8 cellular contexts compared by ENCODE assay signal in genomic region chr17:17712268-17712924, GRCh38. TPM values are rescaled to one million over a fixed set of nuclear protein-coding genes. Genes with fewer than 3 reads are reported as not detected.
DNase-seq lines count a peak whose midpoint lies in the region; ATAC-seq and TF ChIP-seq lines count a peak whose summit lies in the region.

No MANE protein-coding gene starts in this region.

- ATAC-seq in HG02642 (IDR thresholded peaks at IDR 0.05; ENCODE audit: poor library complexity, unreplicated experiment): peak; percentile 72

- H3K27me3 ChIP-seq in fibroblast of lung (ENCODE audit: control insufficient read depth, insufficient read depth, low read length) (no peaks in the 10 kb centered on the region), tibial artery (no peaks in the 10 kb centered on the region)

- peaks cover 45% of the 10 kb centered on the region for H3K4me1 ChIP-seq in fibroblast of lung (ENCODE audit: control insufficient read depth, extremely low read depth, insufficient read depth, low read length)
- H3K4me1 ChIP-seq in tibial artery: peaks cover 0 to 62% (median 48%) of the 10 kb centered on the region in 4 donors

- intact Hi-C loops in tibial artery (cut with DNase I; ENCODE audit: low total_unique reads): no loop called here

- H4K20me1 ChIP-seq in fibroblast of lung (ENCODE audit: control insufficient read depth, extremely low read depth, insufficient read depth, low read length): no peaks in the 10 kb centered on the region

- peaks cover 57% of the 10 kb centered on the region for H3K79me2 ChIP-seq in fibroblast of lung (ENCODE audit: control insufficient read depth, insufficient read depth, low read length)

- H3K9ac ChIP-seq in fibroblast of lung (ENCODE audit: insufficient read depth, low read length): peak overlapping the region; percentile 8

- H3K4me3 ChIP-seq in fibroblast of lung (replicated peaks in 1 of 4; ENCODE audit: control extremely low read depth in 1 of 4, insufficient read depth in 1 of 4, low read depth in 3 of 4, low read length in 4 of 4) (no peak overlapping the region), tibial artery (no peak overlapping the region)

- H3K27ac ChIP-seq in fibroblast of lung (ENCODE audit: insufficient read depth, low read length) (peak overlapping the region; percentile 91), tibial artery (peak overlapping the region; percentile 71 to 87)

- H3K9me3 ChIP-seq in fibroblast of lung (ENCODE audit: control insufficient read depth, insufficient read depth, low read depth, low read length) (no peaks in the 10 kb centered on the region), tibial artery (no peaks in the 10 kb centered on the region)

- H2AFZ ChIP-seq in fibroblast of lung (ENCODE audit: low read length): no peak overlapping the region

- peak; percentile 47 for DNase-seq in NK-92 treated with Interleukin-12 subunit alpha and Interleukin-12 subunit beta, amount 100 ng/mL, for 24 hours (lab: John Stamatoyannopoulos, UW)
- DNase-seq in NK-92 (lab: John Stamatoyannopoulos, UW; ENCODE audit: unreplicated experiment): no peak
- DNase-seq in RPMI7951 (ENCODE audit: low read depth): peak; percentile 59
- DNase-seq in fibroblast of lung (ENCODE audit: low read depth in 2 of 2): peak; percentile 80 to 88
- DNase-seq in tibial artery: no peak
- no peak for DNase-seq in DMS153 treated with DMSO at 0.1 percent for 48 hours (lab: John Stamatoyannopoulos, UW; ENCODE audit: unreplicated experiment)
- DNase-seq in superior temporal gyrus (ENCODE audit: extremely low spot score): no peak

- TF ChIP-seq CTCF in fibroblast of lung (conservative IDR thresholded peaks at IDR 0.05 in 1 of 2, IDR thresholded peaks at IDR 0.05 in 1 of 2; ENCODE audit: low read depth in 1 of 2, low read length in 2 of 2): no peak
- TF ChIP-seq CTCF in tibial artery (IDR thresholded peaks at IDR 0.05): no peak

- H3K4me2 ChIP-seq in fibroblast of lung (ENCODE audit: extremely low read depth, insufficient read depth, low read length): peak overlapping the region; percentile 71

- H3K36me3 ChIP-seq in fibroblast of lung (ENCODE audit: control insufficient read depth, insufficient read depth, low read length) (peaks cover 2% of the 10 kb centered on the region), tibial artery (no peaks in the 10 kb centered on the region)

RNA-seq across cellular contexts. Expression of gene RAI1, which starts 31.1 kb away (rescaled TPM):
- total RNA-seq in RPMI7951 (2014; rRNA removed; shearing (Covaris generic)): 2.8 and 3.2 TPM in 2 replicates
- 4.1 and 6.6 TPM in 2 replicates for total RNA-seq in fibroblast of lung
- 2.1 TPM in 2 replicates for polyA plus RNA-seq in fibroblast of lung
- polyA plus RNA-seq in fibroblast of lung (2012): 10.3 and 10.4 TPM in 2 replicates
- 9.3 and 9.7 TPM in 2 replicates for polyA minus RNA-seq in fibroblast of lung (ENCODE audit: low replicate concordance)

Comparison
In these comparisons a context has a peak if more than half of its experiments do, and no peak if none do; other contexts are left out.
1. DNase-seq: peak in NK-92 treated with Interleukin-12 subunit alpha and Interleukin-12 subunit beta, amount 100 ng/mL, for 24 hours (single experiment), RPMI7951 (single experiment) and fibroblast of lung (2 of 2); none in NK-92 (single experiment), tibial artery (0 of 2), DMS153 treated with DMSO at 0.1 percent for 48 hours (single experiment) and superior temporal gyrus (single experiment).